ENCODE assay signal across 1 cellular context in genomic region chr11:119758291-119758690, GRCh38.
TF ChIP-seq lines count a peak whose summit lies in the region.

No MANE protein-coding gene starts in this region.

TF ChIP-seq in GM12878, 131 proteins besides CTCF, POLR2A, EP300 and RAD21:
- TF ChIP-seq, protein P1, sequence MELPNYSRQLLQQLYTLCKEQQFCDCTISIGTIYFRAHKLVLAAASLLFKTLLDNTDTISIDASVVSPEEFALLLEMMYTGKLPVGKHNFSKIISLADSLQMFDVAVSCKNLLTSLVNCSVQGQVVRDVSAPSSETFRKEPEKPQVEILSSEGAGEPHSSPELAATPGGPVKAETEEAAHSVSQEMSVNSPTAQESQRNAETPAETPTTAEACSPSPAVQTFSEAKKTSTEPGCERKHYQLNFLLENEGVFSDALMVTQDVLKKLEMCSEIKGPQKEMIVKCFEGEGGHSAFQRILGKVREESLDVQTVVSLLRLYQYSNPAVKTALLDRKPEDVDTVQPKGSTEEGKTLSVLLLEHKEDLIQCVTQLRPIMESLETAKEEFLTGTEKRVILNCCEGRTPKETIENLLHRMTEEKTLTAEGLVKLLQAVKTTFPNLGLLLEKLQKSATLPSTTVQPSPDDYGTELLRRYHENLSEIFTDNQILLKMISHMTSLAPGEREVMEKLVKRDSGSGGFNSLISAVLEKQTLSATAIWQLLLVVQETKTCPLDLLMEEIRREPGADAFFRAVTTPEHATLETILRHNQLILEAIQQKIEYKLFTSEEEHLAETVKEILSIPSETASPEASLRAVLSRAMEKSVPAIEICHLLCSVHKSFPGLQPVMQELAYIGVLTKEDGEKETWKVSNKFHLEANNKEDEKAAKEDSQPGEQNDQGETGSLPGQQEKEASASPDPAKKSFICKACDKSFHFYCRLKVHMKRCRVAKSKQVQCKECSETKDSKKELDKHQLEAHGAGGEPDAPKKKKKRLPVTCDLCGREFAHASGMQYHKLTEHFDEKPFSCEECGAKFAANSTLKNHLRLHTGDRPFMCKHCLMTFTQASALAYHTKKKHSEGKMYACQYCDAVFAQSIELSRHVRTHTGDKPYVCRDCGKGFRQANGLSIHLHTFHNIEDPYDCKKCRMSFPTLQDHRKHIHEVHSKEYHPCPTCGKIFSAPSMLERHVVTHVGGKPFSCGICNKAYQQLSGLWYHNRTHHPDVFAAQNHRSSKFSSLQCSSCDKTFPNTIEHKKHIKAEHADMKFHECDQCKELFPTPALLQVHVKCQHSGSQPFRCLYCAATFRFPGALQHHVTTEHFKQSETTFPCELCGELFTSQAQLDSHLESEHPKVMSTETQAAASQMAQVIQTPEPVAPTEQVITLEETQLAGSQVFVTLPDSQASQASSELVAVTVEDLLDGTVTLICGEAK (IDR thresholded peaks at IDR 0.05; ENCODE audit: borderline replicate concordance): no peak
- TF ChIP-seq MYC (IDR thresholded peaks at IDR 0.05; ENCODE audit: insufficient read depth, insufficient read length, insufficient replicate concordance, low read length, severe bottlenecking) (no peak), YY1 (IDR thresholded peaks at IDR 0.05; ENCODE audit: low read depth, low read length) (no peak), BCL11A (IDR thresholded peaks at IDR 0.05; ENCODE audit: low read depth, low read length) (no peak), JUND (IDR thresholded peaks at IDR 0.05; ENCODE audit: low read depth, low read length) (no peak), SREBF1 (IDR thresholded peaks at IDR 0.05; ENCODE audit: low read length) (no peak), HDGF (IDR thresholded peaks at IDR 0.05) (no peak), WRNIP1 (IDR thresholded peaks at IDR 0.05; ENCODE audit: borderline replicate concordance, low read depth, low read length) (no peak), NR2F1 (conservative IDR thresholded peaks at IDR 0.05) (no peak), RFX5 (IDR thresholded peaks at IDR 0.05; ENCODE audit: low read depth, low read length) (no peak), ZNF592 (IDR thresholded peaks at IDR 0.05) (no peak), ZNF217 (IDR thresholded peaks at IDR 0.05) (no peak), CBX3 (IDR thresholded peaks at IDR 0.05; ENCODE audit: borderline replicate concordance, low read depth) (no peak), NFIC (IDR thresholded peaks at IDR 0.05; ENCODE audit: low read depth, low read length) (no peak), MEF2A (IDR thresholded peaks at IDR 0.05; ENCODE audit: insufficient read depth, low read depth, low read length) (no peak)
